ENCODE assay signal across 8 cellular contexts in genomic region chr6:34671801-34672656, GRCh38. TPM values are rescaled to one million over a fixed set of nuclear protein-coding genes. Genes with fewer than 3 reads are reported as not detected.
DNase-seq lines count a peak whose midpoint lies in the region; ATAC-seq and TF ChIP-seq lines count a peak whose summit lies in the region.

No MANE protein-coding gene starts in this region.

- no peak for TF ChIP-seq POLR2A in testis (IDR thresholded peaks at IDR 0.05)

- intact Hi-C loops in testis (cut with DNase I; ENCODE audit: low total_unique reads): no loop called here

- 93 to 95% methylated on average over 8 of the region's 8 CpGs for WGBS in testis, 2 donors

- H3K36me3 ChIP-seq in testis (ENCODE audit: low read depth, missing control alignments): no peaks in the 10 kb centered on the region

- H3K4me3 ChIP-seq in testis: no peak overlapping the region

- H3K27me3 ChIP-seq in foreskin keratinocyte (no peaks in the 10 kb centered on the region), testis (no peaks in the 10 kb centered on the region)

- ATAC-seq in GM21576 (IDR thresholded peaks at IDR 0.05; ENCODE audit: unreplicated experiment) (peak; percentile 82), foreskin keratinocyte (peak; percentile 90)

- H3K9me3 ChIP-seq in testis: no peaks in the 10 kb centered on the region

- H3K27ac ChIP-seq in foreskin keratinocyte (peak overlapping the region; percentile 61), testis (no peak overlapping the region)

- peak; percentile 75 for DNase-seq in Daoy (ENCODE audit: low read depth)
- peak; percentile 50 for DNase-seq in LoVo (ENCODE audit: low spot score)
- DNase-seq in activated CD8-positive, alpha-beta memory T cell treated with anti-CD3 and anti-CD28 coated beads for 4 hours (ENCODE audit: low read depth in 2 of 2): peak; percentile 49 to 69
- peak in 1 of 2 donors; percentile 75 for DNase-seq in foreskin keratinocyte
- peak in 2 of 3 experiments; percentile 57 to 58 for DNase-seq in stimulated activated CD4-positive, alpha-beta T cell treated with anti-CD3 and anti-CD28 coated beads, TNF-alpha, amount 100 ng/mL, for 4 hours (ENCODE audit: low read depth in 3 of 3)
- DNase-seq in testis: no peak
- no peak for DNase-seq in ecto neural progenitor cell (ENCODE audit: low spot score)

- TF ChIP-seq CTCF in foreskin keratinocyte (conservative IDR thresholded peaks at IDR 0.05): no peak
- TF ChIP-seq CTCF in testis (IDR thresholded peaks at IDR 0.05): no peak

- H3K4me1 ChIP-seq in foreskin keratinocyte: peaks cover 22% of the 10 kb centered on the region
- H3K4me1 ChIP-seq in testis: peaks cover 12% of the 10 kb centered on the region

RNA-seq across cellular contexts. Expression of gene ILRUN, which starts 24.5 kb away (rescaled TPM):
- total RNA-seq in Daoy (2014; rRNA removed; shearing (Covaris generic)): 29.5 and 35.8 TPM in 2 replicates
- total RNA-seq in foreskin keratinocyte: 64.5 and 64.9 TPM in 2 replicates
- polyA plus RNA-seq in foreskin keratinocyte: 41.3 and 45.0 TPM in 2 replicates
- total RNA-seq in testis: 10 to 100 TPM; 82.4 to 91.2 TPM
- polyA plus RNA-seq in testis (ENCODE audit: insufficient read depth, low read depth, low replicate concordance): 101 TPM

Comparison
In these comparisons a context has a peak if more than half of its experiments do, and no peak if none do; other contexts are left out.
1. DNase-seq: peak in Daoy (single experiment), LoVo (single experiment), activated CD8-positive, alpha-beta memory T cell treated with anti-CD3 and anti-CD28 coated beads for 4 hours (2 of 2) and stimulated activated CD4-positive, alpha-beta T cell treated with anti-CD3 and anti-CD28 coated beads, TNF-alpha, amount 100 ng/mL, for 4 hours (2 of 3); none in testis (single experiment) and ecto neural progenitor cell (single experiment).